ENCODE assay signal across 25 cellular contexts in genomic region chr14:77085538-77085937, GRCh38. TPM values are rescaled to one million over a fixed set of nuclear protein-coding genes. Genes with fewer than 3 reads are reported as not detected.
DNase-seq lines count a peak whose midpoint lies in the region; ATAC-seq, FAIRE-seq and TF ChIP-seq lines count a peak whose summit lies in the region.
"Had no signal": no experiment of that assay in that cellular context is flagged by ENCODE, and none has a peak within 500 bp of the region (broad histone marks: within the 10 kb centered on the region; RNA-seq: fewer than 3 reads in every experiment).

No MANE protein-coding gene starts in this region.

- ATAC-seq in HG03432 (IDR thresholded peaks at IDR 0.05; ENCODE audit: unreplicated experiment), result no peak
- ATAC-seq in effector memory CD8-positive, alpha-beta T cell (replicated peaks), result no peak

- no peaks in the 10 kb centered on the region for H3F3A ChIP-seq in neural cell (ENCODE audit: insufficient read depth, low read length, poor library complexity, severe bottlenecking)

- TF ChIP-seq POLR2A in Peyer's patch (IDR thresholded peaks at IDR 0.05), result no peak

- H3K9me2 ChIP-seq in neural cell (ENCODE audit: insufficient read depth, low read length), result no peaks in the 10 kb centered on the region

- H3K36me3 ChIP-seq in left ventricle myocardium inferior, result no peaks in the 10 kb centered on the region
- no peaks in the 10 kb centered on the region for H3K36me3 ChIP-seq in neural cell (ENCODE audit: insufficient read depth, low read length)
- no peaks in the 10 kb centered on the region for H3K36me3 ChIP-seq in Peyer's patch
- H3K36me3 ChIP-seq: MG63, uterus had no signal

- TF ChIP-seq RAD21 in neural cell (conservative IDR thresholded peaks at IDR 0.05), result no peak

- H3K9ac ChIP-seq in neural cell (ENCODE audit: low read length), result peak overlapping the region; percentile 62

- peaks cover 8% of the 10 kb centered on the region for H3K27me3 Mint-ChIP-seq in endothelial cell (ENCODE audit: unreplicated experiment)
- H3K27me3 Mint-ChIP-seq in effector memory CD8-positive, alpha-beta T cell, result peaks cover 11 to 23% of the 10 kb centered on the region in 2 donors
- H3K27me3 Mint-ChIP-seq: activated naive CD8-positive, alpha-beta T cell had no signal

- TF ChIP-seq CTCF in left ventricle myocardium inferior (IDR thresholded peaks at IDR 0.05; ENCODE audit: borderline replicate concordance) (no peak), endothelial cell (IDR thresholded peaks at IDR 0.05; ENCODE audit: unreplicated experiment) (no peak), neural cell (IDR thresholded peaks at IDR 0.05; ENCODE audit: poor library complexity, severe bottlenecking) (no peak), Peyer's patch (IDR thresholded peaks at IDR 0.05) (no peak)

- no peak for DNase-seq in left ventricle myocardium inferior
- no peak for DNase-seq in cardiac septum (ENCODE audit: low spot score)
- DNase-seq in endothelial cell (ENCODE audit: low spot score), result no peak
- no peak for DNase-seq in urothelium cell line (ENCODE audit: low spot score)
- DNase-seq in Peyer's patch, result no peak
- no peak for DNase-seq in effector memory CD8-positive, alpha-beta T cell
- DNase-seq: activated CD4-positive, alpha-beta T cell treated with anti-CD3 and anti-CD28 coated beads for 36 hours; activated CD8-positive, alpha-beta memory T cell treated with anti-CD3 and anti-CD28 coated beads, Interleukin-2, amount 10 ng/mL, durations not matched to agents 7 days and 5 days; GF-D8; MG63; NCI-H1436; Right ventricle myocardium superior; uterus had no signal

- H3K4me2 ChIP-seq in neural cell (ENCODE audit: low read length), result peak overlapping the region; percentile 77

- no peak for TF ChIP-seq EP300 in neural cell (conservative IDR thresholded peaks at IDR 0.05; ENCODE audit: poor library complexity, severe bottlenecking)

- H3K4me1 ChIP-seq in left ventricle myocardium inferior (peaks cover 8% of the 10 kb centered on the region), Peyer's patch (no peaks in the 10 kb centered on the region)
- H3K4me1 ChIP-seq: uterus had no signal

- H3K4me3 ChIP-seq in left ventricle myocardium inferior, result no peak overlapping the region
- peak overlapping the region; percentile 59 for H3K4me3 ChIP-seq in neural cell (ENCODE audit: low read length)
- no peak overlapping the region for H3K4me3 ChIP-seq in Peyer's patch
- H3K4me3 ChIP-seq: lung, MG63, uterus had no signal

- no peaks in the 10 kb centered on the region for H3K36me3 Mint-ChIP-seq in endothelial cell (ENCODE audit: low read depth, unreplicated experiment)
- no peaks in the 10 kb centered on the region for H3K36me3 Mint-ChIP-seq in effector memory CD8-positive, alpha-beta T cell (ENCODE audit: insufficient read depth)
- H3K36me3 Mint-ChIP-seq: activated CD8-positive, alpha-beta memory T cell treated with anti-CD3 and anti-CD28 coated beads, Interleukin-2, amount 10 ng/mL, durations not matched to agents 7 days and 5 days; activated naive CD8-positive, alpha-beta T cell had no signal

- no peak overlapping the region for H3K4me3 Mint-ChIP-seq in endothelial cell (ENCODE audit: unreplicated experiment)
- no peak overlapping the region for H3K4me3 Mint-ChIP-seq in effector memory CD8-positive, alpha-beta T cell
- H3K4me3 Mint-ChIP-seq: activated CD4-positive, alpha-beta T cell treated with anti-CD3 and anti-CD28 coated beads for 36 hours; activated CD8-positive, alpha-beta memory T cell treated with anti-CD3 and anti-CD28 coated beads, Interleukin-2, amount 10 ng/mL, durations not matched to agents 7 days and 5 days; activated naive CD8-positive, alpha-beta T cell; activated T-helper 1 cell treated with anti-CD3 and anti-CD28 coated beads, Interleukin-12 subunit alpha, Interleukin-12 subunit beta, Interleukin-2, Interleukin-4 antibody, amounts not matched to agents 30 ng/mL and 10 ng/mL and 1 ng/mL, durations not matched to agents 14 hours and 24 hours and 36 hours; naive thymus-derived CD8-positive, alpha-beta T cell had no signal

- peak overlapping the region; percentile 90 for H3K27ac Mint-ChIP-seq in endothelial cell (ENCODE audit: unreplicated experiment)
- H3K27ac Mint-ChIP-seq in effector memory CD8-positive, alpha-beta T cell, result peak overlapping the region in 1 of 2 donors; percentile 22
- H3K27ac Mint-ChIP-seq: activated CD4-positive, alpha-beta T cell treated with anti-CD3 and anti-CD28 coated beads for 36 hours; activated CD8-positive, alpha-beta memory T cell treated with anti-CD3 and anti-CD28 coated beads, Interleukin-2, amount 10 ng/mL, durations not matched to agents 7 days and 5 days; activated naive CD8-positive, alpha-beta T cell had no signal

- H3K9me3 Mint-ChIP-seq in endothelial cell (ENCODE audit: unreplicated experiment), result no peaks in the 10 kb centered on the region
- H3K9me3 Mint-ChIP-seq in effector memory CD8-positive, alpha-beta T cell, result no peaks in the 10 kb centered on the region

- peaks cover 1% of the 10 kb centered on the region for H3K9me3 ChIP-seq in left ventricle myocardium inferior (replicated peaks)
- no peaks in the 10 kb centered on the region for H3K9me3 ChIP-seq in neural cell (ENCODE audit: low read length)
- H3K9me3 ChIP-seq in Peyer's patch, result peaks cover 0 to under 1% (median 0%) of the 10 kb centered on the region in 4 donors
- H3K9me3 ChIP-seq: MG63, uterus had no signal

- H2AFZ ChIP-seq in neural cell (ENCODE audit: low read depth, low read length), result peak overlapping the region; percentile 34

- H3K79me2 ChIP-seq in neural cell (replicated peaks; ENCODE audit: insufficient read depth, low read length), result no peaks in the 10 kb centered on the region

- H3K27ac ChIP-seq in left ventricle myocardium inferior (replicated peaks) (peak overlapping the region; percentile 40), neural cell (ENCODE audit: low read length) (peak overlapping the region; percentile 93), Peyer's patch (no peak overlapping the region)
- H3K27ac ChIP-seq: uterus had no signal

- intact Hi-C loops in left ventricle myocardium inferior (cut with micrococcal nuclease) (no loop called here), cardiac septum (cut with DNase I) (no loop called here)

- H3K27me3 ChIP-seq in left ventricle myocardium inferior (ENCODE audit: low read depth) (no peaks in the 10 kb centered on the region), neural cell (ENCODE audit: insufficient read depth, low read depth, low read length) (no peaks in the 10 kb centered on the region), Peyer's patch (no peaks in the 10 kb centered on the region)
- H3K27me3 ChIP-seq: MG63, uterus had no signal

- H4K20me1 ChIP-seq in neural cell (ENCODE audit: insufficient read depth), result no peaks in the 10 kb centered on the region

- FAIRE-seq in urothelium cell line (lab: Jason Lieb, UNC), result peak; percentile 23
- FAIRE-seq: D721Med, TTC549 had no signal

- H3K4me1 Mint-ChIP-seq in endothelial cell (ENCODE audit: unreplicated experiment), result peaks cover 23% of the 10 kb centered on the region
- H3K4me1 Mint-ChIP-seq in effector memory CD8-positive, alpha-beta T cell (ENCODE audit: low read depth in 2 of 2), result peaks cover 0 to 5% of the 10 kb centered on the region in 2 donors

TF ChIP-seq in neural cell, 6 proteins besides CTCF, POLR2A, EP300 and RAD21:
- TF ChIP-seq POLR2AphosphoS5 (IDR thresholded peaks at IDR 0.05) (no peak), TAF1 (IDR thresholded peaks at IDR 0.05; ENCODE audit: low read depth) (no peak), EZH2 (IDR thresholded peaks at IDR 0.05; ENCODE audit: borderline replicate concordance, insufficient read depth, low read length, poor library complexity, severe bottlenecking) (no peak), MXI1 (conservative IDR thresholded peaks at IDR 0.05; ENCODE audit: poor library complexity, severe bottlenecking) (no peak), SMC3 (conservative IDR thresholded peaks at IDR 0.05; ENCODE audit: poor library complexity) (no peak)
- TF ChIP-seq, protein P1, sequence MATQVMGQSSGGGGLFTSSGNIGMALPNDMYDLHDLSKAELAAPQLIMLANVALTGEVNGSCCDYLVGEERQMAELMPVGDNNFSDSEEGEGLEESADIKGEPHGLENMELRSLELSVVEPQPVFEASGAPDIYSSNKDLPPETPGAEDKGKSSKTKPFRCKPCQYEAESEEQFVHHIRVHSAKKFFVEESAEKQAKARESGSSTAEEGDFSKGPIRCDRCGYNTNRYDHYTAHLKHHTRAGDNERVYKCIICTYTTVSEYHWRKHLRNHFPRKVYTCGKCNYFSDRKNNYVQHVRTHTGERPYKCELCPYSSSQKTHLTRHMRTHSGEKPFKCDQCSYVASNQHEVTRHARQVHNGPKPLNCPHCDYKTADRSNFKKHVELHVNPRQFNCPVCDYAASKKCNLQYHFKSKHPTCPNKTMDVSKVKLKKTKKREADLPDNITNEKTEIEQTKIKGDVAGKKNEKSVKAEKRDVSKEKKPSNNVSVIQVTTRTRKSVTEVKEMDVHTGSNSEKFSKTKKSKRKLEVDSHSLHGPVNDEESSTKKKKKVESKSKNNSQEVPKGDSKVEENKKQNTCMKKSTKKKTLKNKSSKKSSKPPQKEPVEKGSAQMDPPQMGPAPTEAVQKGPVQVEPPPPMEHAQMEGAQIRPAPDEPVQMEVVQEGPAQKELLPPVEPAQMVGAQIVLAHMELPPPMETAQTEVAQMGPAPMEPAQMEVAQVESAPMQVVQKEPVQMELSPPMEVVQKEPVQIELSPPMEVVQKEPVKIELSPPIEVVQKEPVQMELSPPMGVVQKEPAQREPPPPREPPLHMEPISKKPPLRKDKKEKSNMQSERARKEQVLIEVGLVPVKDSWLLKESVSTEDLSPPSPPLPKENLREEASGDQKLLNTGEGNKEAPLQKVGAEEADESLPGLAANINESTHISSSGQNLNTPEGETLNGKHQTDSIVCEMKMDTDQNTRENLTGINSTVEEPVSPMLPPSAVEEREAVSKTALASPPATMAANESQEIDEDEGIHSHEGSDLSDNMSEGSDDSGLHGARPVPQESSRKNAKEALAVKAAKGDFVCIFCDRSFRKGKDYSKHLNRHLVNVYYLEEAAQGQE (IDR thresholded peaks at IDR 0.05; ENCODE audit: borderline replicate concordance), result no peak
TF ChIP-seq in neural cell: peak in this region for 0.

RNA-seq across cellular contexts. Expression of gene CIPC, which starts 12.5 kb away (rescaled TPM):
- total RNA-seq in left ventricle myocardium inferior, result 70.3 TPM
- 45.9 TPM for total RNA-seq in cardiac septum
- total RNA-seq in endothelial cell (ENCODE audit: unreplicated experiment), result 42.4 TPM
- polyA plus RNA-seq in neural cell, result 36.4 and 36.7 TPM in 2 replicates
- 53.6 and 56.4 TPM in 2 replicates for polyA minus RNA-seq in neural cell
- total RNA-seq in Peyer's patch, result 10 to 100 TPM; 22.3 to 66.7 (median 52.1) TPM

RNA-seq across cellular contexts. Expression of gene ZDHHC22, which starts 56.1 kb away (rescaled TPM):
- total RNA-seq in left ventricle myocardium inferior (not detected), cardiac septum (not detected), endothelial cell (ENCODE audit: unreplicated experiment) (12.0 TPM), Peyer's patch (under 1 TPM in 1 of 4 donors, not detected in 3; 0.57 TPM)
- polyA plus RNA-seq in neural cell, result 4.3 and 5.1 TPM in 2 replicates
- 4.5 and 6.8 TPM in 2 replicates for polyA minus RNA-seq in neural cell
- total RNA-seq: A172; activated CD4-positive, alpha-beta T cell treated with anti-CD3 and anti-CD28 coated beads for 36 hours; activated CD8-positive, alpha-beta memory T cell treated with anti-CD3 and anti-CD28 coated beads, Interleukin-2, amount 10 ng/mL, durations not matched to agents 7 days and 5 days; activated T-helper 1 cell treated with anti-CD3 and anti-CD28 coated beads, Interleukin-12 subunit alpha, Interleukin-12 subunit beta, Interleukin-2, Interleukin-4 antibody, amounts not matched to agents 30 ng/mL and 10 ng/mL and 1 ng/mL, durations not matched to agents 14 hours and 24 hours and 36 hours; fibroblast of lung; IMR-90; lung; naive thymus-derived CD8-positive, alpha-beta T cell; Right ventricle myocardium superior; uterus had no signal
- polyA plus RNA-seq: BJ; fibroblast of lung; IMR-90; naive thymus-derived CD8-positive, alpha-beta T cell had no signal

RNA-seq across cellular contexts. Expression of gene IRF2BPL, which starts 57.0 kb away (rescaled TPM):
- total RNA-seq in left ventricle myocardium inferior, result 35.5 TPM
- 46.0 TPM for total RNA-seq in cardiac septum
- 8.6 TPM for total RNA-seq in endothelial cell (ENCODE audit: unreplicated experiment)
- polyA plus RNA-seq in neural cell, result 42.9 and 46.5 TPM in 2 replicates
- 97.2 and 123 TPM in 2 replicates for polyA minus RNA-seq in neural cell
- total RNA-seq in Peyer's patch, result 10 to 100 TPM; 10.3 to 20.6 (median 16.4) TPM

Comparison
In these comparisons a context has a peak if more than half of its experiments do, and no peak if none do; other contexts are left out.
1. H3K27ac ChIP-seq: peak in left ventricle myocardium inferior (single experiment) and neural cell (single experiment); none in Peyer's patch (0 of 4).